38 cellular contexts compared by ENCODE assay signal in the genomic region with DNA sequence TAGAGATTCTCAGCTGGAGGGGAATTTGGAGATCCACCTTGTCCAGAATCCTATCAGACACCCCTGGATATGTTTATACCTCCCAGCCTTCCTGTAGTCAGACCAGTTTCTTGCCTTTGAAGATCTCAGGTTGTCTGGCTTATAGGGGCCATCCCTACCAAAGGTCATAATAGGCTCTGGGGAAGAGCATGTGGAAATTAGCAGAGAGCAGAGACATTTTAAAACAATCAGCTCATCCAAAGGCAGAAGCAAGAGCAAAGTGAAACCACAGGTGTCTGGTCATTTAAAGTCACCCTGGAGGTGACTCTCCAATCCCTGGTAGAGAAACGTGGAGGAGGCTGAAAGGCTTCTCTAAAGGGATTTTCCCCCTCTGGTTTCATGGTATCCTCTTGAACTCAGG.
"Had no signal": no experiment of that assay in that cellular context is flagged by ENCODE, and none has a peak within 500 bp of the region (broad histone marks: within the 10 kb centered on the region; RNA-seq: fewer than 3 reads in every experiment).

No MANE protein-coding gene starts in this region.

- H3K27ac ChIP-seq: adrenal gland, ascending aorta, body of pancreas, brain microvascular endothelial cell, breast epithelium, cardiac muscle cell had no signal

- H3K27ac Mint-ChIP-seq: activated naive CD4-positive, alpha-beta T cell treated with anti-CD3 and anti-CD28 coated beads for 36 hours; activated naive CD4-positive, alpha-beta T cell treated with anti-CD3 and anti-CD28 coated beads, Interleukin-2, amount 10 ng/mL, durations not matched to agents 7 days and 5 days; activated naive CD4-positive, alpha-beta T cell treated with anti-CD3 and anti-CD28 coated beads, Interleukin-2, amount 50 U/mL, for 24 hours; activated naive CD4-positive, alpha-beta T cell treated with anti-CD3 and anti-CD28 coated beads, Interleukin-2, amount 50 U/mL, for 72 hours; activated naive CD8-positive, alpha-beta T cell; activated naive CD8-positive, alpha-beta T cell treated with anti-CD3 and anti-CD28 coated beads for 36 hours; activated naive CD8-positive, alpha-beta T cell treated with anti-CD3 and anti-CD28 coated beads, Interleukin-2, amount 10 ng/mL, durations not matched to agents 7 days and 5 days; activated naive CD8-positive, alpha-beta T cell treated with anti-CD3 and anti-CD28 coated beads, Interleukin-2, amount 50 U/mL, for 24 hours; activated T-cell treated with anti-CD3 and anti-CD28 coated beads, Interleukin-2, amount 50 U/mL, for 24 hours; activated T-cell treated with anti-CD3 and anti-CD28 coated beads, Interleukin-2, amount 50 U/mL, for 72 hours; activated T-helper 1 cell treated with anti-CD3 and anti-CD28 coated beads, Interleukin-12 subunit alpha, Interleukin-12 subunit beta, Interleukin-2, Interleukin-4 antibody, amounts not matched to agents 30 ng/mL and 10 ng/mL and 1 ng/mL, durations not matched to agents 14 hours and 24 hours and 36 hours; activated T-helper 17 cell treated with anti-CD3 and anti-CD28 coated beads, Interleukin-2, amount 50 U/mL, for 72 hours; activated T-helper 2 cell treated with anti-CD3 and anti-CD28 coated beads, Interferon-gamma antibody, Interleukin-2, Interleukin-4, amounts not matched to agents 10 μg/mL and 5 μg/mL and 100 μg/mL, durations not matched to agents 14 hours and 24 hours and 36 hours; brain had no signal

- H3K27me3 Mint-ChIP-seq: activated naive CD4-positive, alpha-beta T cell treated with anti-CD3 and anti-CD28 coated beads, Interleukin-2, amount 10 ng/mL, durations not matched to agents 7 days and 5 days; activated naive CD8-positive, alpha-beta T cell treated with anti-CD3 and anti-CD28 coated beads, Interleukin-2, amount 10 ng/mL, durations not matched to agents 7 days and 5 days had no signal

- DNase-seq: activated effector memory CD4-positive, alpha-beta T cell treated with anti-CD3 and anti-CD28 coated beads, Interleukin-2, amount 50 U/mL, for 16 hours; activated effector memory CD4-positive, alpha-beta T cell treated with Interleukin-2 at 50 U/mL for 16 hours; activated gamma-delta T cell; activated gamma-delta T cell treated with Interleukin-2 at 50 U/mL for 16 hours; activated naive CD4-positive, alpha-beta T cell; activated naive CD4-positive, alpha-beta T cell treated with anti-CD3 and anti-CD28 coated beads for 36 hours; activated naive CD4-positive, alpha-beta T cell treated with anti-CD3 and anti-CD28 coated beads, Interleukin-2, amount 10 ng/mL, durations not matched to agents 7 days and 5 days; activated naive CD4-positive, alpha-beta T cell treated with anti-CD3 and anti-CD28 coated beads, Interleukin-2, amount 50 U/mL, for 16 hours; activated naive CD4-positive, alpha-beta T cell treated with Interleukin-2 at 50 U/mL for 16 hours; activated naive CD8-positive, alpha-beta T cell treated with anti-CD3 and anti-CD28 coated beads for 36 hours; activated naive CD8-positive, alpha-beta T cell treated with anti-CD3 and anti-CD28 coated beads, Interleukin-2, amount 10 ng/mL, durations not matched to agents 7 days and 5 days; activated naive CD8-positive, alpha-beta T cell treated with anti-CD3 and anti-CD28 coated beads, Interleukin-2, amount 50 U/mL, for 24 hours; activated T-cell treated with anti-CD3 and anti-CD28 coated beads, Interleukin-2, amount 50 U/mL, for 1 hour; activated T-cell treated with anti-CD3 and anti-CD28 coated beads, Interleukin-2, amount 50 U/mL, for 24 hours; activated T-cell treated with anti-CD3 and anti-CD28 coated beads, Interleukin-2, amount 50 U/mL, for 4 hours; activated T-cell treated with anti-CD3 and anti-CD28 coated beads, Interleukin-2, amount 50 U/mL, for 48 hours; activated T-cell treated with anti-CD3 and anti-CD28 coated beads, Interleukin-2, amount 50 U/mL, for 72 hours; adrenal gland; amniotic stem cell; amygdala; anterior cingulate cortex; aorta; body of pancreas; brain microvascular endothelial cell; caudate nucleus; central memory CD4-positive, alpha-beta T cell; cerebellar nuclear complex had no signal

- H3K36me3 Mint-ChIP-seq: activated naive CD4-positive, alpha-beta T cell treated with anti-CD3 and anti-CD28 coated beads, Interleukin-2, amount 10 ng/mL, durations not matched to agents 7 days and 5 days; activated naive CD4-positive, alpha-beta T cell treated with anti-CD3 and anti-CD28 coated beads, Interleukin-2, amount 50 U/mL, for 24 hours; activated naive CD4-positive, alpha-beta T cell treated with anti-CD3 and anti-CD28 coated beads, Interleukin-2, amount 50 U/mL, for 72 hours; activated naive CD8-positive, alpha-beta T cell; activated naive CD8-positive, alpha-beta T cell treated with anti-CD3 and anti-CD28 coated beads for 36 hours; activated naive CD8-positive, alpha-beta T cell treated with anti-CD3 and anti-CD28 coated beads, Interleukin-2, amount 10 ng/mL, durations not matched to agents 7 days and 5 days; brain had no signal

- H3K9me3 ChIP-seq: adrenal gland, ascending aorta, body of pancreas, breast epithelium had no signal

- H3K36me3 ChIP-seq: adrenal gland, ascending aorta, brain microvascular endothelial cell, breast epithelium, cardiac muscle cell had no signal

- H3K4me3 Mint-ChIP-seq: activated naive CD4-positive, alpha-beta T cell treated with anti-CD3 and anti-CD28 coated beads for 36 hours; activated naive CD4-positive, alpha-beta T cell treated with anti-CD3 and anti-CD28 coated beads, Interleukin-2, amount 10 ng/mL, durations not matched to agents 7 days and 5 days; activated naive CD4-positive, alpha-beta T cell treated with anti-CD3 and anti-CD28 coated beads, Interleukin-2, amount 50 U/mL, for 24 hours; activated naive CD8-positive, alpha-beta T cell; activated naive CD8-positive, alpha-beta T cell treated with anti-CD3 and anti-CD28 coated beads for 36 hours; activated naive CD8-positive, alpha-beta T cell treated with anti-CD3 and anti-CD28 coated beads, Interleukin-2, amount 10 ng/mL, durations not matched to agents 7 days and 5 days; activated naive CD8-positive, alpha-beta T cell treated with anti-CD3 and anti-CD28 coated beads, Interleukin-2, amount 50 U/mL, for 24 hours; activated T-cell treated with anti-CD3 and anti-CD28 coated beads, Interleukin-2, amount 50 U/mL, for 24 hours; activated T-cell treated with anti-CD3 and anti-CD28 coated beads, Interleukin-2, amount 50 U/mL, for 4 hours; activated T-cell treated with anti-CD3 and anti-CD28 coated beads, Interleukin-2, amount 50 U/mL, for 72 hours; activated T-helper 1 cell treated with anti-CD3 and anti-CD28 coated beads, Interleukin-12 subunit alpha, Interleukin-12 subunit beta, Interleukin-2, Interleukin-4 antibody, amounts not matched to agents 30 ng/mL and 10 ng/mL and 1 ng/mL, durations not matched to agents 14 hours and 24 hours and 36 hours; activated T-helper 17 cell treated with anti-CD3 and anti-CD28 coated beads, Interleukin-2, amount 50 U/mL, for 72 hours; brain; central memory CD8-positive, alpha-beta T cell had no signal

- H3K4me3 ChIP-seq: adrenal gland, ascending aorta, body of pancreas, breast epithelium, cardiac muscle cell had no signal

- H3K4me1 ChIP-seq: adrenal gland, ascending aorta, body of pancreas, breast epithelium had no signal

- ATAC-seq: activated naive CD4-positive, alpha-beta T cell treated with anti-CD3 and anti-CD28 coated beads, Interleukin-2, amount 50 U/mL, for 72 hours; activated naive CD8-positive, alpha-beta T cell treated with anti-CD3 and anti-CD28 coated beads, Interleukin-2, amount 50 U/mL, for 24 hours; activated T-cell treated with anti-CD3 and anti-CD28 coated beads, Interleukin-2, amount 50 U/mL, for 4 hours; activated T-cell treated with anti-CD3 and anti-CD28 coated beads, Interleukin-2, amount 50 U/mL, for 72 hours; activated T-helper 17 cell treated with anti-CD3 and anti-CD28 coated beads, Interleukin-2, amount 50 U/mL, for 72 hours; body of pancreas had no signal

- H3K4me1 Mint-ChIP-seq: activated naive CD4-positive, alpha-beta T cell treated with anti-CD3 and anti-CD28 coated beads, Interleukin-2, amount 10 ng/mL, durations not matched to agents 7 days and 5 days; activated naive CD4-positive, alpha-beta T cell treated with anti-CD3 and anti-CD28 coated beads, Interleukin-2, amount 50 U/mL, for 24 hours; activated naive CD8-positive, alpha-beta T cell treated with anti-CD3 and anti-CD28 coated beads for 36 hours; activated naive CD8-positive, alpha-beta T cell treated with anti-CD3 and anti-CD28 coated beads, Interleukin-2, amount 10 ng/mL, durations not matched to agents 7 days and 5 days; activated naive CD8-positive, alpha-beta T cell treated with anti-CD3 and anti-CD28 coated beads, Interleukin-2, amount 50 U/mL, for 24 hours; activated T-helper 17 cell treated with anti-CD3 and anti-CD28 coated beads, Interleukin-2, amount 50 U/mL, for 72 hours; brain; central memory CD8-positive, alpha-beta T cell had no signal

- H3K9me3 Mint-ChIP-seq: activated naive CD4-positive, alpha-beta T cell treated with anti-CD3 and anti-CD28 coated beads for 36 hours; activated naive CD4-positive, alpha-beta T cell treated with anti-CD3 and anti-CD28 coated beads, Interleukin-2, amount 50 U/mL, for 24 hours; activated naive CD8-positive, alpha-beta T cell treated with anti-CD3 and anti-CD28 coated beads for 36 hours; activated naive CD8-positive, alpha-beta T cell treated with anti-CD3 and anti-CD28 coated beads, Interleukin-2, amount 10 ng/mL, durations not matched to agents 7 days and 5 days; activated naive CD8-positive, alpha-beta T cell treated with anti-CD3 and anti-CD28 coated beads, Interleukin-2, amount 50 U/mL, for 24 hours; activated T-cell treated with anti-CD3 and anti-CD28 coated beads, Interleukin-2, amount 50 U/mL, for 24 hours; activated T-cell treated with anti-CD3 and anti-CD28 coated beads, Interleukin-2, amount 50 U/mL, for 4 hours; activated T-helper 1 cell treated with anti-CD3 and anti-CD28 coated beads, Interleukin-12 subunit alpha, Interleukin-12 subunit beta, Interleukin-2, Interleukin-4 antibody, amounts not matched to agents 30 ng/mL and 10 ng/mL and 1 ng/mL, durations not matched to agents 14 hours and 24 hours and 36 hours; activated T-helper 17 cell treated with anti-CD3 and anti-CD28 coated beads, Interleukin-2, amount 50 U/mL, for 72 hours; activated T-helper 2 cell treated with anti-CD3 and anti-CD28 coated beads, Interferon-gamma antibody, Interleukin-2, Interleukin-4, amounts not matched to agents 10 μg/mL and 5 μg/mL and 100 μg/mL, durations not matched to agents 14 hours and 24 hours and 36 hours had no signal

- H3K27me3 ChIP-seq: adrenal gland, ascending aorta, body of pancreas, brain microvascular endothelial cell, cardiac muscle cell had no signal
